Comparison of ENCODE assay signal across 11 cellular contexts in the genomic region with DNA sequence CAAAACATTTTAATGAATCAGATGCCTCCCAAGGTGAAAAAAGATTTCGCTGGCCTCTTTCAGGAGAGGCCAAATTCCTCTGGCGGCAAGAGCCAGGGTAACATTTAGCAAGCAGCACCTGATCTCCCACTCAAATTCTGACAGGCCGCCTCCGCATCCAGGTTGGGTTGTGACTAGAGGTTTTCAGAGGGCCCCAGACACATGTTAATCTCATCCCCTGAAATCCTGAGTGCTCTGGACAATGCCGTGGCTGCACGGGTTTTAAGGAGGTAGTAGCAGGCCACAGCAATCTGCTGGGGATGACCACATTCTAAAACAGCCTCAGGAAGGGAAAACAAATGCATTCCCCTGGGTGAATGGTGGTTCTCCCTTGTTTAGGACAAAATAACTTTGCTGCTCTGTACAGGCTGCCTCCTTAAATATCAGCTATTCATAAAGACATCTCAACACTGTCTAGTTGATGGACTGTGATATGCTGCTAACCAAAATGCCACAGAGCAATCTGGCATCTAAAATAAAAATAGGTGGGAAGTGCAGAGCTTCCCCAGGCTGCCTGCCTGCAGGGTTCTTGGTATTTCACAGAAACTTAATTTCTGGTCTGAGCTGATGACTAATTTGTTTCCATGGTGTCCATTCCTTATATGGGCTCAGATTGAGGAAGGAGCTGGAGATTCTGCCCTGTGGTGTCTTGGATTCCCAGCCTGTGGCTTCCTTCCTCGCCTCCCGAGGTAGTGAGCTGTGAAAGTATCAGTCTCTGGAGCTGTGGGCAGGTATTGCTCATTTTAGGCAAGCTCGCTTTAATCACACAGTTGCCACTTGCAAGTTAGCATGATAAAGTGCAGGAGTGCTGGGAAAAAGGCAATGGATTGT.
A peak's percentile ranks its signal among the peaks of the same experiment; 100 is the strongest.
DNase-seq lines count a peak whose midpoint lies in the region; ATAC-seq and TF ChIP-seq lines count a peak whose summit lies in the region.
"Had no signal": no experiment of that assay in that cellular context is flagged by ENCODE, and none has a peak within 500 bp of the region (broad histone marks: within the 10 kb centered on the region; RNA-seq: fewer than 3 reads in every experiment).

No MANE protein-coding gene starts in this region.

- no peak overlapping the region for H4K5ac ChIP-seq in H9 (ENCODE audit: insufficient read length, low read depth, low read length)

- no peak overlapping the region for H3K4me3 ChIP-seq in fibroblast of the aortic adventitia (ENCODE audit: low read depth, low read length)

- H3K23me2 ChIP-seq in H9 (ENCODE audit: insufficient read length, low read depth, low read length, poor library complexity, severe bottlenecking) = no peaks in the 10 kb centered on the region

- peak overlapping the region; percentile 54 to 76 (median 75); a peak in 2 of 7 replicates for H3K27ac Mint-ChIP-seq in H9
- H3K27ac Mint-ChIP-seq: T-helper 1 cell treated with Interleukin-12 subunit alpha and Interleukin-12 subunit beta and Interleukin-4 antibody, amounts not matched to agents 30 μg/mL and 1 μg/mL, for 36 hours had no signal

- H2BK20ac ChIP-seq in H9 (ENCODE audit: low read depth, low read length, poor library complexity, severe bottlenecking) = no peak overlapping the region

- peaks cover 0 to 15% of the 10 kb centered on the region in 2 experiments; a peak in 2 of 4 replicates for H3K4me1 Mint-ChIP-seq in H9

- H3K79me2 ChIP-seq in H9 (ENCODE audit: insufficient read depth, low read length) = no peaks in the 10 kb centered on the region
- H3K79me2 ChIP-seq: parathyroid adenoma had no signal

- intact Hi-C loops in sciatic nerve (cut with DNase I) (no loop called here), Right ventricle myocardium superior (cut with DNase I) (no loop called here)

- H2BK120ac ChIP-seq in H9 (ENCODE audit: low read depth, low read length, poor library complexity, severe bottlenecking) = no peak overlapping the region

- H3K27me3 ChIP-seq in H9 (ENCODE audit: insufficient read depth, low read length) = no peaks in the 10 kb centered on the region

- H3K9me3 Mint-ChIP-seq in H9 = peaks cover 3 to 9% of the 10 kb centered on the region in 2 experiments; a peak in 2 of 5 replicates
- H3K9me3 Mint-ChIP-seq: central memory CD8-positive, alpha-beta T cell; T-helper 1 cell treated with Interleukin-12 subunit alpha and Interleukin-12 subunit beta and Interleukin-4 antibody, amounts not matched to agents 30 μg/mL and 1 μg/mL, for 36 hours had no signal

- DNase-seq in H9 (no peak), fibroblast of the aortic adventitia (ENCODE audit: low read depth) (peak; percentile 63), sciatic nerve (ENCODE audit: low spot score) (no peak), T1000 (lab: John Stamatoyannopoulos, UW) (no peak), activated gamma-delta T cell (lab: John Stamatoyannopoulos, UW) (no peak), Right ventricle myocardium superior (no peak)

- no peaks in the 10 kb centered on the region for H3K79me1 ChIP-seq in H9 (ENCODE audit: insufficient read depth, low read depth, low read length, poor library complexity, severe bottlenecking)

- no peak overlapping the region; the same call in 1 of the 2 replicates for H3K14ac ChIP-seq in H9 (ENCODE audit: insufficient read depth, low read length)

- no peak overlapping the region for H3K18ac ChIP-seq in H9 (ENCODE audit: insufficient read length, low read depth, low read length)

- no peak overlapping the region for H3T11ph ChIP-seq in H9 (ENCODE audit: low read length)

- no peak overlapping the region for H2AFZ ChIP-seq in H9 (ENCODE audit: low read length)
- H2AFZ ChIP-seq: parathyroid adenoma had no signal

- no peak overlapping the region for H2AK5ac ChIP-seq in H9 (ENCODE audit: insufficient read length, low read length)

- no peaks in the 10 kb centered on the region for H3K4me1 ChIP-seq in H9 (ENCODE audit: insufficient read depth, low read length)
- H3K4me1 ChIP-seq: parathyroid adenoma had no signal

- no peak overlapping the region for H2BK5ac ChIP-seq in H9 (ENCODE audit: insufficient read length, low read length)

- no peak overlapping the region for H4K91ac ChIP-seq in H9 (ENCODE audit: insufficient read length, low read depth, low read length)

- H2BK12ac ChIP-seq in H9 (ENCODE audit: insufficient read length, low read depth, low read length) = no peak overlapping the region

- H3K9me3 ChIP-seq in H9 (ENCODE audit: control insufficient read depth, low read depth, low read length) = no peaks in the 10 kb centered on the region

- no peaks in the 10 kb centered on the region for H3K27me3 Mint-ChIP-seq in H9 (ENCODE audit: low read depth)
- H3K27me3 Mint-ChIP-seq: central memory CD8-positive, alpha-beta T cell had no signal

- H4K8ac ChIP-seq in H9 (replicated peaks; ENCODE audit: insufficient read length, low read depth, low read length) = no peak overlapping the region

- H3K4me2 ChIP-seq in H9 (ENCODE audit: insufficient read depth, insufficient read length, low read length) = no peak overlapping the region

- H2BK15ac ChIP-seq in H9 (ENCODE audit: low read depth, low read length) = no peak overlapping the region

- H3K27ac ChIP-seq in H9 (ENCODE audit: insufficient read length, low read depth, low read length) = no peak overlapping the region
- H3K27ac ChIP-seq: parathyroid adenoma had no signal

- no peak overlapping the region for H3K23ac ChIP-seq in H9 (ENCODE audit: insufficient read length, low read depth, low read length)

- WGBS in H9 (ENCODE audit: extremely low coverage, insufficient read length, low lambda C conversion rate) = no CpG with 5 or more reads among the region's 9 CpGs

- peak; percentile 78 for ATAC-seq in SK-N-SH treated with all-trans-retinoic acid at 6 μM for 48 hours
- ATAC-seq in sciatic nerve = peak; percentile 49
- ATAC-seq in HG03520 (IDR thresholded peaks at IDR 0.05; ENCODE audit: unreplicated experiment) = no peak
- no peak for ATAC-seq in Right ventricle myocardium superior (ENCODE audit: poor library complexity)

- no peak overlapping the region for H3K56ac ChIP-seq in H9 (ENCODE audit: insufficient read length, low read depth, low read length)

- no peak overlapping the region for H3K9ac ChIP-seq in H9 (ENCODE audit: extremely low read depth, insufficient read length, low read length)
- H3K9ac ChIP-seq: parathyroid adenoma had no signal

- H3K4me3 Mint-ChIP-seq in H9 = no peak overlapping the region
- H3K4me3 Mint-ChIP-seq: central memory CD8-positive, alpha-beta T cell; T-helper 1 cell treated with Interleukin-12 subunit alpha and Interleukin-12 subunit beta and Interleukin-4 antibody, amounts not matched to agents 30 μg/mL and 1 μg/mL, for 36 hours had no signal

- no peak overlapping the region for H3K4ac ChIP-seq in H9 (ENCODE audit: low read depth, low read length)

- peaks cover 21 to 28% (median 26%) of the 10 kb centered on the region in 3 experiments for H3K36me3 Mint-ChIP-seq in H9 (ENCODE audit: insufficient read depth in 1 of 3, low read depth in 3 of 3)

- TF ChIP-seq CTCF in H9 (conservative IDR thresholded peaks at IDR 0.05) = no peak
- TF ChIP-seq CTCF in fibroblast of the aortic adventitia (IDR thresholded peaks at IDR 0.05; ENCODE audit: insufficient read depth, low read length) = no peak

- no peaks in the 10 kb centered on the region for H4K20me1 ChIP-seq in H9 (ENCODE audit: control insufficient read depth, insufficient read depth, insufficient read length)

TF ChIP-seq in SK-N-SH treated with all-trans-retinoic acid at 6 μM for 48 hours, 23 proteins besides CTCF, POLR2A, EP300 and RAD21:
- no peak for TF ChIP-seq ZNF8 (CRISPR knock-in tag; IDR thresholded peaks at IDR 0.05)
- TF ChIP-seq GLIS3 (CRISPR knock-in tag; IDR thresholded peaks at IDR 0.05) = no peak
- no peak for TF ChIP-seq ZNF565 (CRISPR knock-in tag; conservative IDR thresholded peaks at IDR 0.05; ENCODE audit: low read depth)
- TF ChIP-seq, protein P1, sequence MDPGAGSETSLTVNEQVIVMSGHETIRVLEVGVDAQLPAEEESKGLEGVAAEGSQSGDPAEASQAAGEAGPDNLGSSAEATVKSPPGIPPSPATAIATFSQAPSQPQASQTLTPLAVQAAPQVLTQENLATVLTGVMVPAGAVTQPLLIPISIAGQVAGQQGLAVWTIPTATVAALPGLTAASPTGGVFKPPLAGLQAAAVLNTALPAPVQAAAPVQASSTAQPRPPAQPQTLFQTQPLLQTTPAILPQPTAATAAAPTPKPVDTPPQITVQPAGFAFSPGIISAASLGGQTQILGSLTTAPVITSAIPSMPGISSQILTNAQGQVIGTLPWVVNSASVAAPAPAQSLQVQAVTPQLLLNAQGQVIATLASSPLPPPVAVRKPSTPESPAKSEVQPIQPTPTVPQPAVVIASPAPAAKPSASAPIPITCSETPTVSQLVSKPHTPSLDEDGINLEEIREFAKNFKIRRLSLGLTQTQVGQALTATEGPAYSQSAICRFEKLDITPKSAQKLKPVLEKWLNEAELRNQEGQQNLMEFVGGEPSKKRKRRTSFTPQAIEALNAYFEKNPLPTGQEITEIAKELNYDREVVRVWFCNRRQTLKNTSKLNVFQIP (CRISPR knock-in tag; IDR thresholded peaks at IDR 0.05; ENCODE audit: borderline replicate concordance, low read depth) = no peak

Comparison
In these comparisons a context has a peak if more than half of its experiments do, and no peak if none do; other contexts are left out.
1. ATAC-seq: peak in SK-N-SH treated with all-trans-retinoic acid at 6 μM for 48 hours (single experiment) and sciatic nerve (single experiment); none in HG03520 (single experiment) and Right ventricle myocardium superior (single experiment).